ENCODE assay signal across 1 cellular context in genomic region chr19:35549174-35549788, GRCh38.
TF ChIP-seq lines count a peak whose summit lies in the region.

No MANE protein-coding gene starts in this region.

TF ChIP-seq in HepG2, 621 proteins besides CTCF, POLR2A, EP300 and RAD21:
- TF ChIP-seq ZNF318 (CRISPR knock-in tag; IDR thresholded peaks at IDR 0.05) (0 out of 2 replicates have a peak, but pooled peaks have one; percentile 47), FOXA1 (IDR thresholded peaks at IDR 0.05) (no peak), FOXA1 (CRISPR knock-in tag; IDR thresholded peaks at IDR 0.05) (0 out of 2 replicates have a peak, but pooled peaks have one; percentile 23), FOXC1 (CRISPR knock-in tag; IDR thresholded peaks at IDR 0.05; ENCODE audit: borderline replicate concordance) (0 out of 2 replicates have a peak, but pooled peaks have one; percentile 12), RFXAP (CRISPR knock-in tag; IDR thresholded peaks at IDR 0.05; ENCODE audit: borderline replicate concordance) (peak; percentile 29; the same call in 1 of the 2 replicates), ZBTB7B (CRISPR knock-in tag; IDR thresholded peaks at IDR 0.05) (no peak), TMF1 (CRISPR knock-in tag; IDR thresholded peaks at IDR 0.05; ENCODE audit: low read depth) (no peak), SMC3 (IDR thresholded peaks at IDR 0.05; ENCODE audit: low read length) (peak; percentile 82), ZBTB20 (CRISPR knock-in tag; IDR thresholded peaks at IDR 0.05; ENCODE audit: borderline replicate concordance, low read depth) (no peak), GATAD2A (CRISPR knock-in tag; IDR thresholded peaks at IDR 0.05) (0 out of 2 replicates have a peak, but pooled peaks have one; percentile 19), GMEB1 (CRISPR knock-in tag; IDR thresholded peaks at IDR 0.05; ENCODE audit: borderline replicate concordance) (0 out of 2 replicates have a peak, but pooled peaks have one; percentile 33), ZNF33B (CRISPR knock-in tag; IDR thresholded peaks at IDR 0.05) (0 out of 2 replicates have a peak, but pooled peaks have one; percentile 44), STAG1 (CRISPR knock-in tag; IDR thresholded peaks at IDR 0.05) (peak; percentile 76), XRCC5 (optimal IDR thresholded peaks at IDR 0.05; ENCODE audit: low read length) (peak; percentile 64), ONECUT2 (CRISPR knock-in tag; IDR thresholded peaks at IDR 0.05) (no peak)
- TF ChIP-seq, protein P1, sequence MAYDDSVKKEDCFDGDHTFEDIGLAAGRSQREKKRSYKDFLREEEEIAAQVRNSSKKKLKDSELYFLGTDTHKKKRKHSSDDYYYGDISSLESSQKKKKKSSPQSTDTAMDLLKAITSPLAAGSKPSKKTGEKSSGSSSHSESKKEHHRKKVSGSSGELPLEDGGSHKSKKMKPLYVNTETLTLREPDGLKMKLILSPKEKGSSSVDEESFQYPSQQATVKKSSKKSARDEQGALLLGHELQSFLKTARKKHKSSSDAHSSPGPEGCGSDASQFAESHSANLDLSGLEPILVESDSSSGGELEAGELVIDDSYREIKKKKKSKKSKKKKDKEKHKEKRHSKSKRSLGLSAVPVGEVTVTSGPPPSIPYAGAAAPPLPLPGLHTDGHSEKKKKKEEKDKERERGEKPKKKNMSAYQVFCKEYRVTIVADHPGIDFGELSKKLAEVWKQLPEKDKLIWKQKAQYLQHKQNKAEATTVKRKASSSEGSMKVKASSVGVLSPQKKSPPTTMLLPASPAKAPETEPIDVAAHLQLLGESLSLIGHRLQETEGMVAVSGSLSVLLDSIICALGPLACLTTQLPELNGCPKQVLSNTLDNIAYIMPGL (CRISPR knock-in tag; IDR thresholded peaks at IDR 0.05; ENCODE audit: borderline replicate concordance in 1 of 2, low read depth in 1 of 2), result peak in 1 of 2 experiments; percentile 60; a peak in 1 of 4 replicates
